19 cellular contexts compared by ENCODE assay signal in genomic region chr2:31957748-31958717, GRCh38. TPM values are rescaled to one million over a fixed set of nuclear protein-coding genes. Genes with fewer than 3 reads are reported as not detected.
A peak's percentile ranks its signal among the peaks of the same experiment; 100 is the strongest.
DNase-seq lines count a peak whose midpoint lies in the region; TF ChIP-seq lines count a peak whose summit lies in the region.
"Had no signal": no experiment of that assay in that cellular context is flagged by ENCODE, and none has a peak within 500 bp of the region (broad histone marks: within the 10 kb centered on the region; RNA-seq: fewer than 3 reads in every experiment).

No MANE protein-coding gene starts in this region.

- H3K9me3 Mint-ChIP-seq in activated naive CD8-positive, alpha-beta T cell treated with anti-CD3 and anti-CD28 coated beads for 36 hours: no peaks in the 10 kb centered on the region
- no peaks in the 10 kb centered on the region for H3K9me3 Mint-ChIP-seq in nephron progenitor cell

- no peak overlapping the region for H3K9ac ChIP-seq in KMS-11

- no peak overlapping the region for H3K4me3 ChIP-seq in KMS-11 (IDR thresholded peaks at IDR 0.05; ENCODE audit: insufficient read depth, low read depth, low read length)
- H3K4me3 ChIP-seq: coronary artery, ovary, skin epidermis, suprapubic skin had no signal

- no peaks in the 10 kb centered on the region for H3K36me3 ChIP-seq in KMS-11 (ENCODE audit: insufficient read depth)
- H3K36me3 ChIP-seq: ovary had no signal

- TF ChIP-seq CTCF in KMS-11 (conservative IDR thresholded peaks at IDR 0.05; ENCODE audit: low read depth, low read length) (no peak), nephron progenitor cell (IDR thresholded peaks at IDR 0.05) (no peak)

- H3K4me2 ChIP-seq in KMS-11: peak overlapping the region; percentile 14; the same call in 1 of the 2 replicates

- no peaks in the 10 kb centered on the region for H3K27me3 Mint-ChIP-seq in activated naive CD8-positive, alpha-beta T cell treated with anti-CD3 and anti-CD28 coated beads for 36 hours
- peaks cover 2% of the 10 kb centered on the region for H3K27me3 Mint-ChIP-seq in nephron progenitor cell (ENCODE audit: low read depth, poor library complexity)

- peaks cover 65% of the 10 kb centered on the region for H3K4me1 ChIP-seq in KMS-11 (ENCODE audit: low read depth, poor library complexity, severe bottlenecking)

- no peak overlapping the region; the same call in 1 of the 2 replicates for H3K27ac ChIP-seq in KMS-11
- H3K27ac ChIP-seq: coronary artery, ovary, suprapubic skin had no signal

- H3K4me3 Mint-ChIP-seq in activated naive CD8-positive, alpha-beta T cell treated with anti-CD3 and anti-CD28 coated beads for 36 hours: no peak overlapping the region
- no peak overlapping the region for H3K4me3 Mint-ChIP-seq in nephron progenitor cell

- H3K27ac Mint-ChIP-seq in activated naive CD8-positive, alpha-beta T cell treated with anti-CD3 and anti-CD28 coated beads for 36 hours: peak overlapping the region; percentile 21
- H3K27ac Mint-ChIP-seq in nephron progenitor cell: peak overlapping the region; percentile 19

- no peaks in the 10 kb centered on the region for H3K27me3 ChIP-seq in KMS-11 (ENCODE audit: insufficient read depth, low read depth)
- H3K27me3 ChIP-seq: ovary, suprapubic skin had no signal

- H2AFZ ChIP-seq in KMS-11 (ENCODE audit: low read depth): no peak overlapping the region

- DNase-seq in NCI-H1105 treated with DMSO at 0.1 percent for 48 hours (lab: John Stamatoyannopoulos, UW) (peak; percentile 45), NCI-H1105 (lab: John Stamatoyannopoulos, UW) (no peak), nephron progenitor cell (no peak), NCI-H187 treated with DMSO at 0.1 percent for 48 hours (lab: John Stamatoyannopoulos, UW) (no peak), NCI-H510A treated with DMSO at 0.1 percent for 48 hours (lab: John Stamatoyannopoulos, UW) (no peak), DMS153 treated with DMSO at 0.1 percent for 48 hours (lab: John Stamatoyannopoulos, UW; ENCODE audit: unreplicated experiment) (no peak)
- DNase-seq in activated naive CD8-positive, alpha-beta T cell treated with anti-CD3 and anti-CD28 coated beads for 36 hours: no peak
- DNase-seq: 8988T; activated CD8-positive, alpha-beta memory T cell treated with anti-CD3 and anti-CD28 coated beads, Interleukin-2, amount 50 U/mL, for 4 hours; amniotic stem cell; GDM1; mesenchymal stem cell; NCI-H2029; ovary; SHP77 treated with DMSO at 0.1 percent for 48 hours had no signal

- 0 out of 2 replicates have a peak, but pooled peaks cover 13% of the 10 kb centered on the region for H4K20me1 ChIP-seq in KMS-11 (ENCODE audit: insufficient read depth)

- peaks cover 20% of the 10 kb centered on the region for H3K36me3 Mint-ChIP-seq in activated naive CD8-positive, alpha-beta T cell treated with anti-CD3 and anti-CD28 coated beads for 36 hours
- H3K36me3 Mint-ChIP-seq in nephron progenitor cell (ENCODE audit: low read depth): peaks cover 20% of the 10 kb centered on the region

- H3K4me1 Mint-ChIP-seq in activated naive CD8-positive, alpha-beta T cell treated with anti-CD3 and anti-CD28 coated beads for 36 hours: peaks cover 50% of the 10 kb centered on the region
- no peaks in the 10 kb centered on the region for H3K4me1 Mint-ChIP-seq in nephron progenitor cell

- peaks cover 98% of the 10 kb centered on the region for H3K79me2 ChIP-seq in KMS-11 (ENCODE audit: insufficient read depth, low read depth)

RNA-seq across cellular contexts. Expression of gene MEMO1, which starts 52.8 kb away (rescaled TPM):
- total RNA-seq in activated naive CD8-positive, alpha-beta T cell treated with anti-CD3 and anti-CD28 coated beads for 36 hours: 10 to 100 TPM; 62.2 to 62.8 TPM
